In genomic region chr3:8509961-8510360, GRCh38 we compare ENCODE assay signal across 14 cellular contexts. TPM values are rescaled to one million over a fixed set of nuclear protein-coding genes. Genes with fewer than 3 reads are reported as not detected.
DNase-seq lines count a peak whose midpoint lies in the region; ATAC-seq and TF ChIP-seq lines count a peak whose summit lies in the region.
"Had no signal": no experiment of that assay in that cellular context is flagged by ENCODE, and none has a peak within 500 bp of the region (broad histone marks: within the 10 kb centered on the region; RNA-seq: fewer than 3 reads in every experiment).

No MANE protein-coding gene starts in this region.

- H3K9me3 ChIP-seq in skeletal muscle tissue (ENCODE audit: control insufficient read depth in 3 of 3, low read length in 3 of 3) = no peaks in the 10 kb centered on the region

- DNase-seq in ELR (ENCODE audit: low read depth) = peak; percentile 96
- DNase-seq in T1000 (lab: John Stamatoyannopoulos, UW) = peak; percentile 34
- DNase-seq in fibroblast of the aortic adventitia (ENCODE audit: low read depth) = peak; percentile 79
- no peak for DNase-seq in head of caudate nucleus
- DNase-seq: activated naive CD4-positive, alpha-beta T cell treated with anti-CD3 and anti-CD28 coated beads, Interleukin-2, amount 10 ng/mL, durations not matched to agents 7 days and 5 days; COR-L47; islet precursor cell; NCI-H524; SW 1271 had no signal

- intact Hi-C loops in head of caudate nucleus (cut with DNase I) = loop anchor here (10.0 kb wide), 1 partner anchor 65 kb away; no protein-coding TSS in a partner anchor

- TF ChIP-seq CTCF in fibroblast of the aortic adventitia (IDR thresholded peaks at IDR 0.05; ENCODE audit: insufficient read depth, low read length) = no peak

- H3K9ac ChIP-seq in skeletal muscle tissue (ENCODE audit: low read depth in 1 of 3, low read length in 3 of 3) = peak overlapping the region in 1 of 3 donors; percentile 34

- H3K27ac ChIP-seq in skeletal muscle tissue (ENCODE audit: low read depth, low read length) = peak overlapping the region; percentile 55

- H3K4me3 ChIP-seq in fibroblast of the aortic adventitia (ENCODE audit: low read depth, low read length) (no peak overlapping the region), skeletal muscle tissue (ENCODE audit: low read length in 3 of 3) (no peak overlapping the region)
- H3K4me3 ChIP-seq: GM12878 had no signal

- peaks cover 31 to 41% (median 34%) of the 10 kb centered on the region in 3 donors for H3K36me3 ChIP-seq in skeletal muscle tissue (ENCODE audit: control insufficient read depth in 3 of 3, insufficient read depth in 3 of 3, low read length in 3 of 3)

- no peaks in the 10 kb centered on the region for H3K27me3 ChIP-seq in skeletal muscle tissue (ENCODE audit: control insufficient read depth in 3 of 3, insufficient read depth in 3 of 3, low read length in 3 of 3)

- ATAC-seq in GM18519 (IDR thresholded peaks at IDR 0.05; ENCODE audit: low FRiP score, unreplicated experiment) = no peak
- ATAC-seq in GM21390 (IDR thresholded peaks at IDR 0.05; ENCODE audit: unreplicated experiment) = no peak
- no peak for ATAC-seq in HG02623 (IDR thresholded peaks at IDR 0.05; ENCODE audit: unreplicated experiment)
- ATAC-seq: GM12878 had no signal

- peaks cover 66 to 75% (median 70%) of the 10 kb centered on the region in 3 donors for H3K4me1 ChIP-seq in skeletal muscle tissue (ENCODE audit: control insufficient read depth in 3 of 3, insufficient read depth in 3 of 3, low read length in 3 of 3)

RNA-seq across cellular contexts. Expression of gene LMCD1, which starts 8.3 kb away (rescaled TPM):
- total RNA-seq in fibroblast of the aortic adventitia (ENCODE audit: low replicate concordance) (22.4 and 30.3 TPM in 2 replicates), skeletal muscle tissue (35.0 TPM)

Comparison
In these comparisons a context has a peak if more than half of its experiments do, and no peak if none do; other contexts are left out.
1. DNase-seq: peak in ELR (single experiment), T1000 (single experiment) and fibroblast of the aortic adventitia (single experiment); none in head of caudate nucleus (0 of 42).